ENCODE assay signal across 9 cellular contexts in genomic region chr14:23544511-23545447, GRCh38. TPM values are rescaled to one million over a fixed set of nuclear protein-coding genes. Genes with fewer than 3 reads are reported as not detected.
DNase-seq lines count a peak whose midpoint lies in the region; ATAC-seq and TF ChIP-seq lines count a peak whose summit lies in the region.
"Had no signal": no experiment of that assay in that cellular context is flagged by ENCODE, and none has a peak within 500 bp of the region (broad histone marks: within the 10 kb centered on the region; RNA-seq: fewer than 3 reads in every experiment).

No MANE protein-coding gene starts in this region.

- H3K27me3 ChIP-seq in adipocyte (replicated peaks; ENCODE audit: control insufficient read depth, insufficient read depth, low read length) (no peaks in the 10 kb centered on the region), iPS-18a (ENCODE audit: control insufficient read depth, insufficient read depth, low read length) (no peaks in the 10 kb centered on the region)

- H3K27ac ChIP-seq in iPS-18a (ENCODE audit: low read length): peak overlapping the region; percentile 75

- peaks cover 17% of the 10 kb centered on the region for H3K4me1 Mint-ChIP-seq in type B pancreatic cell (ENCODE audit: unreplicated experiment)

- ATAC-seq in GM18502 (IDR thresholded peaks at IDR 0.05; ENCODE audit: poor library complexity, unreplicated experiment): no peak
- no peak for ATAC-seq in HG03378 (IDR thresholded peaks at IDR 0.05; ENCODE audit: unreplicated experiment)

- in situ Hi-C loops in GM13977 (cut with MboI; ENCODE audit: low pct_unique_long_range_greater_than_20kb, low sequenced_read_pairs, unreplicated experiment): loop anchor here (10.0 kb wide), 1 partner anchor 60 kb away; no protein-coding TSS in a partner anchor

- TF ChIP-seq CTCF in type B pancreatic cell (conservative IDR thresholded peaks at IDR 0.05) (no peak), GM13977 (IDR thresholded peaks at IDR 0.05; ENCODE audit: extremely low read depth, insufficient read depth, missing control alignments) (no peak)

- no peaks in the 10 kb centered on the region for H3K9me3 Mint-ChIP-seq in type B pancreatic cell

- H3K4me3 Mint-ChIP-seq in type B pancreatic cell: peak overlapping the region; percentile 71

- peaks cover 41% of the 10 kb centered on the region for H3K4me1 ChIP-seq in adipocyte (ENCODE audit: control insufficient read depth, insufficient read depth, low read length)
- H3K4me1 ChIP-seq in iPS-18a (ENCODE audit: control insufficient read depth, low read depth, low read length): peaks cover 60% of the 10 kb centered on the region

- H3K36me3 Mint-ChIP-seq in type B pancreatic cell: peaks cover 9% of the 10 kb centered on the region

- H3K9ac ChIP-seq in adipocyte (ENCODE audit: low read length) (peak overlapping the region; percentile 4), iPS-18a (ENCODE audit: low read length) (peak overlapping the region; percentile 62)

- no peak overlapping the region for H3K4me3 ChIP-seq in adipocyte (ENCODE audit: low read length)
- H3K4me3 ChIP-seq in iPS-18a (ENCODE audit: low read length): peak overlapping the region; percentile 48

- H3K9me3 ChIP-seq in adipocyte (ENCODE audit: control insufficient read depth, low read length) (no peaks in the 10 kb centered on the region), iPS-18a (ENCODE audit: control insufficient read depth, low read depth, low read length) (no peaks in the 10 kb centered on the region)

- H3K27ac Mint-ChIP-seq in type B pancreatic cell: no peak overlapping the region

- DNase-seq in NCI-H1417 (lab: John Stamatoyannopoulos, UW) (peak; percentile 73 to 94 (median 89)), NCI-H1417 treated with DMSO at 0.1 percent for 48 hours (lab: John Stamatoyannopoulos, UW) (no peak), adipocyte (ENCODE audit: low read depth) (no peak), type B pancreatic cell (ENCODE audit: extremely low spot score, unreplicated experiment) (no peak), GM13977 (ENCODE audit: low spot score) (no peak)
- DNase-seq: foreskin melanocyte had no signal

- no peaks in the 10 kb centered on the region for H3K27me3 Mint-ChIP-seq in type B pancreatic cell

- H3K36me3 ChIP-seq in adipocyte (ENCODE audit: control insufficient read depth, insufficient read depth, low read length, severe bottlenecking) (no peaks in the 10 kb centered on the region), iPS-18a (ENCODE audit: control insufficient read depth, low read depth, low read length) (peaks cover 6% of the 10 kb centered on the region)

RNA-seq across cellular contexts. Expression of gene ZFHX2, which starts 6.8 kb away (rescaled TPM):
- total RNA-seq in type B pancreatic cell (ENCODE audit: low replicate concordance): 5.6 and 11.1 TPM in 2 replicates

RNA-seq across cellular contexts. Expression of gene THTPA, which starts 11.3 kb away (rescaled TPM):
- 14.3 and 16.4 TPM in 2 replicates for total RNA-seq in type B pancreatic cell (ENCODE audit: low replicate concordance)

RNA-seq across cellular contexts. Expression of gene AP1G2, which starts 22.8 kb away (rescaled TPM):
- total RNA-seq in type B pancreatic cell (ENCODE audit: low replicate concordance): 156 and 170 TPM in 2 replicates

RNA-seq across cellular contexts. Expression of gene JPH4, which starts 33.8 kb away (rescaled TPM):
- 0.33 and 8.3 TPM in 2 replicates for total RNA-seq in type B pancreatic cell (ENCODE audit: low replicate concordance)

Comparison
In these comparisons a context has a peak if more than half of its experiments do, and no peak if none do; other contexts are left out.
1. DNase-seq: peak in NCI-H1417 (3 of 3); none in NCI-H1417 treated with DMSO at 0.1 percent for 48 hours (single experiment), adipocyte (single experiment), type B pancreatic cell (single experiment) and GM13977 (single experiment).